In genomic region chr7:84582747-84583146, GRCh38 we compare ENCODE assay signal across 11 cellular contexts.
"Had no signal": no experiment of that assay in that cellular context is flagged by ENCODE, and none has a peak within 500 bp of the region (broad histone marks: within the 10 kb centered on the region; RNA-seq: fewer than 3 reads in every experiment).

No MANE protein-coding gene starts in this region.

- H3K9ac ChIP-seq: GM23248 had no signal

- H3K27ac ChIP-seq: GM23248 had no signal

- H3K4me2 ChIP-seq: GM23338 had no signal

- H3K36me3 ChIP-seq: HAP-1 had no signal

- H3K9me3 ChIP-seq: HAP-1 had no signal

- H3K4me3 ChIP-seq: GM23248, GM23338, HAP-1 had no signal

- H2AFZ ChIP-seq: GM23248, GM23338 had no signal

- DNase-seq: GM23248, GOT3, H7, H9, HCEC 1CT, HFFc6 had no signal

- ATAC-seq: GM23338, HCT116 had no signal

- FAIRE-seq: H1, H54 had no signal
